ENCODE assay signal across 23 cellular contexts in the genomic region with DNA sequence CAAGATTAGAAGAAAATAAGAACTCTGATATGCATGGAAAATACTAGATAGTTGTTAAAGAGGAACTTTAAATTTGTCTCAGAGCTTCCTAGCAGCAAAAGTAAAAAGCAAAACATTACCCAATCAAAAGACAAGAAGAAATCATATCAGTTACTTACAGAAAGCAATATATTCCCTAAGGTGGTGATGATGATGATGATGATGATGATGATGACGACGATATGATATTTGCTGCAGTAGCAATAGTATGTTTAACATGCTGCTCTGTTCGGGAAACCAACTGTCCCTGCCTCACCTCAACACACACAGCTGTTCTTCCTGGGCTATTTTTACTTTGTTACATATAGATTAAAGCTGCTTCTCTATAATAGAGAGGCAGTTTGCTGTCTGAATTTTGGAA. TPM values are rescaled to one million over a fixed set of nuclear protein-coding genes. Genes with fewer than 3 reads are reported as not detected.
DNase-seq lines count a peak whose midpoint lies in the region; ATAC-seq and TF ChIP-seq lines count a peak whose summit lies in the region.
"Had no signal": no experiment of that assay in that cellular context is flagged by ENCODE, and none has a peak within 500 bp of the region (broad histone marks: within the 10 kb centered on the region; RNA-seq: fewer than 3 reads in every experiment).

No MANE protein-coding gene starts in this region.

- H3K36me3 Mint-ChIP-seq in MCF 10A (ENCODE audit: insufficient read depth, unreplicated experiment), result no peaks in the 10 kb centered on the region
- no peaks in the 10 kb centered on the region for H3K36me3 Mint-ChIP-seq in nephron (ENCODE audit: low read depth)
- H3K36me3 Mint-ChIP-seq: CD14-positive monocyte; CD8-positive, alpha-beta memory T cell had no signal

- H3K27ac Mint-ChIP-seq in MCF 10A (ENCODE audit: low read depth, unreplicated experiment) (peak overlapping the region; percentile 11), nephron (peak overlapping the region in 1 of 3 experiments; percentile 35)
- H3K27ac Mint-ChIP-seq: CD14-positive monocyte; CD4-positive, alpha-beta T cell; CD8-positive, alpha-beta memory T cell; GM23338; H9; HFFc6 had no signal

- H3K4me3 Mint-ChIP-seq in MCF 10A (ENCODE audit: unreplicated experiment), result no peak overlapping the region
- H3K4me3 Mint-ChIP-seq in nephron, result peak overlapping the region in 2 of 3 experiments; percentile 6 to 82
- H3K4me3 Mint-ChIP-seq: CD4-positive, alpha-beta T cell; CD8-positive, alpha-beta memory T cell; GM23338; H9; HFFc6 had no signal

- TF ChIP-seq POLR2A in breast epithelium (IDR thresholded peaks at IDR 0.05), result no peak

- H3K9me2 ChIP-seq in Loucy (replicated peaks; ENCODE audit: low read depth, low read length), result no peaks in the 10 kb centered on the region

- H3K27me3 Mint-ChIP-seq in MCF 10A (ENCODE audit: insufficient read depth, unreplicated experiment), result no peaks in the 10 kb centered on the region
- H3K27me3 Mint-ChIP-seq in nephron (ENCODE audit: low read depth), result peaks cover 92% of the 10 kb centered on the region

- no peaks in the 10 kb centered on the region for H3F3A ChIP-seq in Loucy (ENCODE audit: low read depth)

- no peak overlapping the region for H3K4me2 ChIP-seq in Loucy (ENCODE audit: low read depth, low read length, poor library complexity, severe bottlenecking)
- H3K4me2 ChIP-seq: BLaER1 treated with 17β-estradiol and CSF1 and Interleukin-3, amounts not matched to agents 10 nM and 100 nM; GM23338 had no signal

- no peaks in the 10 kb centered on the region for H3K79me2 ChIP-seq in Loucy (ENCODE audit: insufficient read depth, low read length)

- CTCF ChIA-PET in MCF 10A (lab: Yijun Ruan, JAX), result interaction anchor here (2.5 kb wide), 1 partner anchor 59 kb away, joined by 8 read pairs; no protein-coding TSS in a partner anchor

- H3K27ac ChIP-seq in breast epithelium, result no peak overlapping the region
- no peak overlapping the region for H3K27ac ChIP-seq in colonic mucosa
- H3K27ac ChIP-seq: 22Rv1; BLaER1 treated with 17β-estradiol and CSF1 and Interleukin-3, amounts not matched to agents 10 nM and 100 nM had no signal

- no peak for TF ChIP-seq CTCF in MCF 10A (IDR thresholded peaks at IDR 0.05; ENCODE audit: unreplicated experiment)
- TF ChIP-seq CTCF in breast epithelium (IDR thresholded peaks at IDR 0.05), result no peak
- no peak for TF ChIP-seq CTCF in Loucy (conservative IDR thresholded peaks at IDR 0.05; ENCODE audit: low read length)
- no peak for TF ChIP-seq CTCF in nephron (IDR thresholded peaks at IDR 0.05; ENCODE audit: unreplicated experiment in 3 of 3)
- TF ChIP-seq CTCF in colonic mucosa (IDR thresholded peaks at IDR 0.05), result no peak

- POLR2A ChIA-PET in MCF 10A (lab: Yijun Ruan, JAX), result interaction anchor here (1.6 kb wide), 1 partner anchor 20 kb away, joined by 5 read pairs; no protein-coding TSS in a partner anchor

- no peaks in the 10 kb centered on the region for H3K4me1 ChIP-seq in breast epithelium
- H3K4me1 ChIP-seq in Loucy (ENCODE audit: insufficient read depth, low read length, poor library complexity, severe bottlenecking), result peaks cover 9% of the 10 kb centered on the region
- no peaks in the 10 kb centered on the region for H3K4me1 ChIP-seq in colonic mucosa
- H3K4me1 ChIP-seq: BE2C; BLaER1 treated with 17β-estradiol and CSF1 and Interleukin-3, amounts not matched to agents 10 nM and 100 nM had no signal

- no TSS peak for BruUV-seq in MCF 10A (replicated peaks; lab: Mats Ljungman, UMichigan)

- 0 out of 2 replicates have a peak overlapping the region, but pooled peaks have one; percentile 59 for H2AFZ ChIP-seq in Loucy (ENCODE audit: low read length)
- H2AFZ ChIP-seq: GM23338 had no signal

- ATAC-seq in stimulated activated naive CD8-positive, alpha-beta T cell treated with anti-CD3 and anti-CD28 coated beads, Interleukin-15, Interleukin-2, amounts not matched to agents 100 U/mL and 50 U/mL, for 24 hours, result no peak
- ATAC-seq: GM23338, HCT116 had no signal

- no peaks in the 10 kb centered on the region for H3K36me3 ChIP-seq in breast epithelium
- no peaks in the 10 kb centered on the region for H3K36me3 ChIP-seq in Loucy (ENCODE audit: insufficient read depth, low read length)
- no peaks in the 10 kb centered on the region for H3K36me3 ChIP-seq in colonic mucosa
- H3K36me3 ChIP-seq: BE2C; BLaER1 treated with 17β-estradiol and CSF1 and Interleukin-3, amounts not matched to agents 10 nM and 100 nM had no signal

- intact Hi-C loops in MCF 10A (cut with micrococcal nuclease) (loop anchor here (5.0 kb wide), 2 partner anchors 349 to 351 kb away; no protein-coding TSS in a partner anchor), breast epithelium (cut with DNase I; ENCODE audit: low total_unique reads) (no loop called here), colonic mucosa (cut with DNase I) (no loop called here)

- no peak overlapping the region for H3K4me3 ChIP-seq in breast epithelium
- no peak overlapping the region for H3K4me3 ChIP-seq in Loucy (ENCODE audit: low read length, poor library complexity, severe bottlenecking)
- no peak overlapping the region for H3K4me3 ChIP-seq in colonic mucosa
- H3K4me3 ChIP-seq: BLaER1 treated with 17β-estradiol and CSF1 and Interleukin-3, amounts not matched to agents 10 nM and 100 nM; GM12878; GM23338 had no signal

- H3K9ac ChIP-seq in Loucy (ENCODE audit: low read depth, low read length, poor library complexity, severe bottlenecking) (no peak overlapping the region), colonic mucosa (ENCODE audit: low read depth in 2 of 2, low read length in 2 of 2) (no peak overlapping the region)
- H3K9ac ChIP-seq: BLaER1 treated with 17β-estradiol and CSF1 and Interleukin-3, amounts not matched to agents 10 nM and 100 nM had no signal

- H3K9me3 Mint-ChIP-seq in MCF 10A (ENCODE audit: unreplicated experiment), result no peaks in the 10 kb centered on the region
- no peaks in the 10 kb centered on the region for H3K9me3 Mint-ChIP-seq in nephron
- H3K9me3 Mint-ChIP-seq: CD4-positive, alpha-beta T cell; HFFc6 had no signal

- peaks cover 0 to 68% of the 10 kb centered on the region in 2 donors for H3K27me3 ChIP-seq in breast epithelium
- no peaks in the 10 kb centered on the region for H3K27me3 ChIP-seq in Loucy (ENCODE audit: insufficient read depth, low read length, poor library complexity, severe bottlenecking)
- peaks cover 40% of the 10 kb centered on the region for H3K27me3 ChIP-seq in colonic mucosa

- H3K4me1 Mint-ChIP-seq in MCF 10A (ENCODE audit: insufficient read depth, unreplicated experiment), result peaks cover 22% of the 10 kb centered on the region
- H3K4me1 Mint-ChIP-seq in nephron, result peaks cover 28% of the 10 kb centered on the region
- H3K4me1 Mint-ChIP-seq: CD8-positive, alpha-beta memory T cell had no signal

- DNase-seq in MCF 10A (ENCODE audit: unreplicated experiment) (no peak), breast epithelium (ENCODE audit: low spot score in 2 of 2) (no peak), colonic mucosa (no peak)
- DNase-seq in stimulated activated naive CD8-positive, alpha-beta T cell treated with anti-CD3 and anti-CD28 coated beads, Interleukin-15, Interleukin-2, amounts not matched to agents 100 U/mL and 50 U/mL, for 24 hours, result no peak
- DNase-seq: ACHN; AML-193; BE2C; CD4-positive, alpha-beta T cell; CD8-positive, alpha-beta memory T cell; DMS 273 treated with DMSO at 0.1 percent for 48 hours; DMS79; EL; GDM1; H9; HFFc6 had no signal

- no peaks in the 10 kb centered on the region for H3K9me3 ChIP-seq in breast epithelium
- H3K9me3 ChIP-seq in Loucy (ENCODE audit: insufficient read depth, low read depth, low read length), result no peaks in the 10 kb centered on the region
- H3K9me3 ChIP-seq in colonic mucosa, result no peaks in the 10 kb centered on the region
- H3K9me3 ChIP-seq: BE2C had no signal

- no peaks in the 10 kb centered on the region for H4K20me1 ChIP-seq in Loucy (ENCODE audit: insufficient read depth, low read length, poor library complexity, severe bottlenecking)
- H4K20me1 ChIP-seq: BLaER1 treated with 17β-estradiol and CSF1 and Interleukin-3, amounts not matched to agents 10 nM and 100 nM had no signal

RNA-seq across cellular contexts. Expression of gene TBX18, which starts 12.0 kb away (rescaled TPM):
- total RNA-seq in MCF 10A (2022) (0.39 and 0.42 TPM in 2 replicates), breast epithelium (10 to 100 TPM in 2 of 3 donors, 1 to 10 TPM in 1; 8.8 to 20.6 (median 17.0) TPM), colonic mucosa (under 1 TPM; 0.25 to 0.35 TPM)
- total RNA-seq: CD4-positive, alpha-beta T cell; CD8-positive, alpha-beta memory T cell; H9 had no signal
